11 cellular contexts compared by ENCODE assay signal in the genomic region with DNA sequence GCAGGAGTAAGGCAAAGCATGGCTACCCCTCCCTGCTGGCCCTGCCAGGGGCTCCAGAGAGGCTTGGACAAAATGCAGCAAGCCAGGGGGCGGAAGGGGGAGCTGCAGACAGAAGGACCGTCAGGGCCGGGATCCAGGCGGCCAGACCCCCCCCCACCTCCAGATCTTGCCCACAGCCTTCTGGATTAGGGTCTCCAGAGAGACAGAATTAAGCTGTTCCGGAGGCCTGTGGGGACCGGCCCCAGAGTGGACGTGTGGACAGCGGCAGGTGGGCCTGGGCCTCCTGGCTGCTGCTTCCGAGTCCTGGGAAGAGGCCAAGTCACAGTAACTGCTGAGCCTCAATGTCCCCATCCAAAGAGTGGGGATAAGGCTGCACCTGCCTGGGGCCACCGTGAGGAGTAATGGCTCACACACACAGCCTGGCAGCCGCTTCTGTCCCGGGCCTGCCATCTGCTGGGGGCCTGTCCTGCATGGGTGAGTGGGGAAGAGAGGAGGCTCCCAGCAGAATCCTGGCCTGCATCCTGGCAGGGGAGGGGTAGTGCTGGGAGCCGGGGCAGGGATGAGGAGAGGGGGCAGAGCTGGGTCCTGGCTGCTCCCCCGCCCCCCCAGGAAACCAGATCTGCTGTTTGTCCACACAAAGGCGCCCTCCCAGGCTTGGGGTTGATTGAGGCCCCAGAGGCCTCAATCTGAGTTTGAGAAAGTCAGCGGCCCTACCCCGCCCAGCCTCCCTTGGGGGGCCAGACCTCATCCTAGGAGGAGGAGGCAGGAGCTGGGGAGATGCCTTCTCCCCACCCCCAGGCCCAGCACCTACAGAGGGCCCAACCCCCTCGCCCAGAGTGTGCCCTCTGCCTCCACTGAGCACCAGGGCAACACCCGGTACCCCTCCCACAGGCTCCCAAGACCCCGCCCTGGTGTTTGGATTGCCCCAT. TPM values are rescaled to one million over a fixed set of nuclear protein-coding genes. Genes with fewer than 3 reads are reported as not detected.
DNase-seq lines count a peak whose midpoint lies in the region; ATAC-seq, FAIRE-seq and TF ChIP-seq lines count a peak whose summit lies in the region.
"Had no signal": no experiment of that assay in that cellular context is flagged by ENCODE, and none has a peak within 500 bp of the region (broad histone marks: within the 10 kb centered on the region; RNA-seq: fewer than 3 reads in every experiment).

No MANE protein-coding gene starts in this region.

- intact Hi-C loops in body of pancreas (cut with DNase I) = no loop called here
- intact Hi-C loops in activated T-helper 2 cell treated with anti-CD3 and anti-CD28 coated beads, Interferon-gamma antibody, Interleukin-2, Interleukin-4, amounts not matched to agents 10 μg/mL and 5 μg/mL and 100 μg/mL, durations not matched to agents 14 hours and 24 hours and 36 hours (cut with micrococcal nuclease) = no loop called here

- DNase-seq in HT-29 (ENCODE audit: low spot score) (peak; percentile 54), body of pancreas (peak in 2 of 4 donors; percentile 2 to 35), keratinocyte (ENCODE audit: low read depth, low spot score) (no peak), OCI-M1 (lab: John Stamatoyannopoulos, UW) (no peak)
- no peak for DNase-seq in activated T-helper 2 cell treated with anti-CD3 and anti-CD28 coated beads, Interferon-gamma antibody, Interleukin-2, Interleukin-4, amounts not matched to agents 10 μg/mL and 5 μg/mL and 100 μg/mL, durations not matched to agents 14 hours and 24 hours and 36 hours (ENCODE audit: low spot score)
- no peak for DNase-seq in activated CD4-positive, alpha-beta memory T cell treated with anti-CD3 and anti-CD28 coated beads, Interleukin-2, amount 10 ng/mL, durations not matched to agents 7 days and 5 days
- DNase-seq: activated CD4-positive, alpha-beta T cell treated with anti-CD3 and anti-CD28 coated beads, Interleukin-2, amount 50 U/mL, for 48 hours; naive B cell had no signal

- 71 to 77% methylated on average over 7 to 18 of the region's 20 CpGs for WGBS in body of pancreas, 2 donors

- peak overlapping the region; percentile 27 for H3K4me2 ChIP-seq in keratinocyte (ENCODE audit: control insufficient read depth, extremely low read depth, insufficient read depth, low read depth, low read length)

- H3K36me3 ChIP-seq in body of pancreas (replicated peaks in 1 of 2; ENCODE audit: insufficient read depth in 1 of 2, low read depth in 2 of 2) (no peaks in the 10 kb centered on the region), keratinocyte (ENCODE audit: control insufficient read depth in 2 of 2, extremely low read depth in 1 of 2, insufficient read depth in 2 of 2, low read length in 2 of 2) (peaks cover 5 to 15% of the 10 kb centered on the region in 2 experiments), subcutaneous abdominal adipose tissue (ENCODE audit: control insufficient read depth in 5 of 5, insufficient read depth in 5 of 5, low read length in 5 of 5) (peaks cover 0 to 4% (median 0%) of the 10 kb centered on the region in 5 donors)

- dilution Hi-C loops in keratinocyte (cut with MboI; ENCODE audit: extremely low pct_ligation_motif_present, low sequenced_read_pairs) = no loop called here

- H3K4me3 ChIP-seq in body of pancreas (no peak overlapping the region), keratinocyte (ENCODE audit: control insufficient read depth in 2 of 3, extremely low read depth in 1 of 3, insufficient read depth in 2 of 3, low read depth in 1 of 3, low read length in 3 of 3) (no peak overlapping the region), subcutaneous abdominal adipose tissue (ENCODE audit: low read depth in 1 of 5, low read length in 5 of 5) (no peak overlapping the region)

- H3K9me3 ChIP-seq in body of pancreas (no peaks in the 10 kb centered on the region), keratinocyte (ENCODE audit: control insufficient read depth, low read depth, low read length) (no peaks in the 10 kb centered on the region), subcutaneous abdominal adipose tissue (ENCODE audit: control insufficient read depth in 5 of 5, low read length in 5 of 5) (no peaks in the 10 kb centered on the region)

- no peak for ATAC-seq in body of pancreas
- no peak for ATAC-seq in HG03565 (IDR thresholded peaks at IDR 0.05; ENCODE audit: unreplicated experiment)

- FAIRE-seq in keratinocyte (lab: Jason Lieb, UNC) = no peak

- H3K27me3 ChIP-seq in body of pancreas = no peaks in the 10 kb centered on the region
- H3K27me3 ChIP-seq in keratinocyte (ENCODE audit: control insufficient read depth, extremely low read depth, insufficient read depth, low read length) = no peaks in the 10 kb centered on the region
- peaks cover 0 to 10% (median 0%) of the 10 kb centered on the region in 5 donors for H3K27me3 ChIP-seq in subcutaneous abdominal adipose tissue (ENCODE audit: control insufficient read depth in 5 of 5, insufficient read depth in 4 of 5, low read length in 5 of 5)

- H3K79me2 ChIP-seq in keratinocyte (ENCODE audit: control insufficient read depth, insufficient read depth, low read length) = peaks cover 53% of the 10 kb centered on the region

- H3K9me3 Mint-ChIP-seq in activated T-helper 2 cell treated with anti-CD3 and anti-CD28 coated beads, Interferon-gamma antibody, Interleukin-2, Interleukin-4, amounts not matched to agents 10 μg/mL and 5 μg/mL and 100 μg/mL, durations not matched to agents 14 hours and 24 hours and 36 hours = no peaks in the 10 kb centered on the region
- no peaks in the 10 kb centered on the region for H3K9me3 Mint-ChIP-seq in activated CD4-positive, alpha-beta memory T cell treated with anti-CD3 and anti-CD28 coated beads, Interleukin-2, amount 10 ng/mL, durations not matched to agents 7 days and 5 days
- H3K9me3 Mint-ChIP-seq: naive B cell had no signal

- no peak overlapping the region for H3K27ac Mint-ChIP-seq in activated T-helper 2 cell treated with anti-CD3 and anti-CD28 coated beads, Interferon-gamma antibody, Interleukin-2, Interleukin-4, amounts not matched to agents 10 μg/mL and 5 μg/mL and 100 μg/mL, durations not matched to agents 14 hours and 24 hours and 36 hours
- H3K27ac Mint-ChIP-seq in activated CD4-positive, alpha-beta memory T cell treated with anti-CD3 and anti-CD28 coated beads, Interleukin-2, amount 10 ng/mL, durations not matched to agents 7 days and 5 days = no peak overlapping the region

- H3K4me3 Mint-ChIP-seq in activated T-helper 2 cell treated with anti-CD3 and anti-CD28 coated beads, Interferon-gamma antibody, Interleukin-2, Interleukin-4, amounts not matched to agents 10 μg/mL and 5 μg/mL and 100 μg/mL, durations not matched to agents 14 hours and 24 hours and 36 hours (ENCODE audit: low read depth) = no peak overlapping the region
- no peak overlapping the region for H3K4me3 Mint-ChIP-seq in activated CD4-positive, alpha-beta memory T cell treated with anti-CD3 and anti-CD28 coated beads, Interleukin-2, amount 10 ng/mL, durations not matched to agents 7 days and 5 days

- H3K27me3 Mint-ChIP-seq in activated T-helper 2 cell treated with anti-CD3 and anti-CD28 coated beads, Interferon-gamma antibody, Interleukin-2, Interleukin-4, amounts not matched to agents 10 μg/mL and 5 μg/mL and 100 μg/mL, durations not matched to agents 14 hours and 24 hours and 36 hours (ENCODE audit: low read depth) = peaks cover 14% of the 10 kb centered on the region
- H3K27me3 Mint-ChIP-seq in activated CD4-positive, alpha-beta memory T cell treated with anti-CD3 and anti-CD28 coated beads, Interleukin-2, amount 10 ng/mL, durations not matched to agents 7 days and 5 days = peaks cover 10% of the 10 kb centered on the region

- peaks cover 85% of the 10 kb centered on the region for H3K4me1 ChIP-seq in body of pancreas
- peaks cover 69% of the 10 kb centered on the region for H3K4me1 ChIP-seq in keratinocyte (ENCODE audit: control insufficient read depth, extremely low read depth, insufficient read depth, low read length)
- peaks cover 3 to 76% (median 57%) of the 10 kb centered on the region in 5 donors for H3K4me1 ChIP-seq in subcutaneous abdominal adipose tissue (ENCODE audit: control insufficient read depth in 5 of 5, insufficient read depth in 5 of 5, low read length in 5 of 5)

- no peak overlapping the region for H2AFZ ChIP-seq in keratinocyte (ENCODE audit: control insufficient read depth, low read length)

- H3K4me1 Mint-ChIP-seq in activated T-helper 2 cell treated with anti-CD3 and anti-CD28 coated beads, Interferon-gamma antibody, Interleukin-2, Interleukin-4, amounts not matched to agents 10 μg/mL and 5 μg/mL and 100 μg/mL, durations not matched to agents 14 hours and 24 hours and 36 hours (ENCODE audit: low read depth) = no peaks in the 10 kb centered on the region
- H3K4me1 Mint-ChIP-seq in activated CD4-positive, alpha-beta memory T cell treated with anti-CD3 and anti-CD28 coated beads, Interleukin-2, amount 10 ng/mL, durations not matched to agents 7 days and 5 days = peaks cover 4% of the 10 kb centered on the region

- no peaks in the 10 kb centered on the region for H3K9me1 ChIP-seq in keratinocyte (ENCODE audit: control insufficient read depth, extremely low read depth, insufficient read depth, low read length)

- H4K20me1 ChIP-seq in keratinocyte (ENCODE audit: control insufficient read depth, extremely low read depth, insufficient read depth, low read length) = peaks cover 33% of the 10 kb centered on the region

- POLR2A ChIA-PET in activated CD4-positive, alpha-beta memory T cell treated with anti-CD3 and anti-CD28 coated beads, Interleukin-2, amount 10 ng/mL, durations not matched to agents 7 days and 5 days (lab: Charles Lee) = no interaction called here

- H3K36me3 Mint-ChIP-seq in activated T-helper 2 cell treated with anti-CD3 and anti-CD28 coated beads, Interferon-gamma antibody, Interleukin-2, Interleukin-4, amounts not matched to agents 10 μg/mL and 5 μg/mL and 100 μg/mL, durations not matched to agents 14 hours and 24 hours and 36 hours (ENCODE audit: low read depth) = no peaks in the 10 kb centered on the region
- no peaks in the 10 kb centered on the region for H3K36me3 Mint-ChIP-seq in activated CD4-positive, alpha-beta memory T cell treated with anti-CD3 and anti-CD28 coated beads, Interleukin-2, amount 10 ng/mL, durations not matched to agents 7 days and 5 days (ENCODE audit: low read depth)
- H3K36me3 Mint-ChIP-seq: naive B cell had no signal

- no peak overlapping the region for H3K9ac ChIP-seq in keratinocyte (ENCODE audit: control insufficient read depth, extremely low read depth, insufficient read depth, low read length)
- peak overlapping the region in 1 of 5 donors; percentile 43 for H3K9ac ChIP-seq in subcutaneous abdominal adipose tissue (ENCODE audit: low read length in 5 of 5)

- TF ChIP-seq POLR2A in body of pancreas (IDR thresholded peaks at IDR 0.05) = no peak

- H3K27ac ChIP-seq in body of pancreas (peak overlapping the region in 3 of 4 donors; percentile 72 to 88 (median 86)), keratinocyte (ENCODE audit: control insufficient read depth, insufficient read depth, low read length) (no peak overlapping the region), subcutaneous abdominal adipose tissue (ENCODE audit: low read depth, low read length) (peak overlapping the region; percentile 82)
- H3K27ac ChIP-seq: HL-60 had no signal

- CTCF ChIA-PET in activated CD4-positive, alpha-beta memory T cell treated with anti-CD3 and anti-CD28 coated beads, Interleukin-2, amount 10 ng/mL, durations not matched to agents 7 days and 5 days (lab: Charles Lee) = no interaction called here

- TF ChIP-seq CTCF in body of pancreas (IDR thresholded peaks at IDR 0.05) (peak in 1 of 7 experiments; percentile 1), keratinocyte (optimal IDR thresholded peaks at IDR 0.05 in 1 of 3, IDR thresholded peaks at IDR 0.05 in 1 of 3, conservative IDR thresholded peaks at IDR 0.05 in 1 of 3; ENCODE audit: extremely low read depth in 1 of 3, insufficient read depth in 2 of 3, low read length in 3 of 3) (peak in 2 of 3 experiments; percentile 21 to 61)

RNA-seq across cellular contexts. Expression of gene LAMA5, which starts 3.9 kb away (rescaled TPM):
- 286 and 336 TPM in 2 replicates for total RNA-seq in HT-29 (2014; rRNA removed; shearing (Covaris generic))
- 100 to 1,000 TPM; 115 to 185 TPM for total RNA-seq in body of pancreas
- 6.9 to 17.9 TPM (median 8.7 TPM) in 3 replicates for polyA plus RNA-seq in keratinocyte
- 51.0 TPM for polyA plus RNA-seq in keratinocyte (2011; ENCODE audit: low read depth)
- polyA plus RNA-seq in keratinocyte (2011; cell fraction: cytosol; rRNA removed) = 1.6 and 8.1 TPM in 2 replicates
- 101 and 177 TPM in 2 replicates for polyA plus RNA-seq in keratinocyte (2011; cell fraction: nucleus; rRNA removed)
- 54.5 and 61.7 TPM in 2 replicates for polyA plus RNA-seq in keratinocyte (2012; ENCODE audit: low replicate concordance)
- 24.2 to 50.5 TPM (median 24.6 TPM) in 3 replicates for polyA minus RNA-seq in keratinocyte
- polyA minus RNA-seq in keratinocyte (2011; cell fraction: cytosol; rRNA and poly(A)+ RNA removed) = 43.2 TPM
- 183 and 196 TPM in 2 replicates for polyA minus RNA-seq in keratinocyte (2011; cell fraction: nucleus; rRNA and poly(A)+ RNA removed)
- 3.1 and 3.9 TPM in 2 replicates for total RNA-seq in activated T-helper 2 cell treated with anti-CD3 and anti-CD28 coated beads, Interferon-gamma antibody, Interleukin-2, Interleukin-4, amounts not matched to agents 10 μg/mL and 5 μg/mL and 100 μg/mL, durations not matched to agents 14 hours and 24 hours and 36 hours
- under 1 TPM; 0.33 to 0.63 TPM for total RNA-seq in activated CD4-positive, alpha-beta memory T cell treated with anti-CD3 and anti-CD28 coated beads, Interleukin-2, amount 10 ng/mL, durations not matched to agents 7 days and 5 days

RNA-seq across cellular contexts. Expression of gene RPS21, which starts 23.6 kb away (rescaled TPM):
- 3,073 and 3,139 TPM in 2 replicates for total RNA-seq in HT-29 (2014; rRNA removed; shearing (Covaris generic))
- 100 to 1,000 TPM; 654 to 656 TPM for total RNA-seq in body of pancreas
- 2,971 to 5,490 TPM (median 3,874 TPM) in 3 replicates for polyA plus RNA-seq in keratinocyte
- 984 TPM for polyA plus RNA-seq in keratinocyte (2011; ENCODE audit: low read depth)
- polyA plus RNA-seq in keratinocyte (2011; cell fraction: cytosol; rRNA removed) = 1,407 and 2,786 TPM in 2 replicates
- polyA plus RNA-seq in keratinocyte (2011; cell fraction: nucleus; rRNA removed) = 1,324 and 1,818 TPM in 2 replicates
- polyA plus RNA-seq in keratinocyte (2012; ENCODE audit: low replicate concordance) = 3,853 and 4,653 TPM in 2 replicates
- 724 to 1,431 TPM (median 1,117 TPM) in 3 replicates for polyA minus RNA-seq in keratinocyte
- 1,444 TPM for polyA minus RNA-seq in keratinocyte (2011; cell fraction: cytosol; rRNA and poly(A)+ RNA removed)
- polyA minus RNA-seq in keratinocyte (2011; cell fraction: nucleus; rRNA and poly(A)+ RNA removed) = 353 and 441 TPM in 2 replicates
- 2,020 and 2,085 TPM in 2 replicates for total RNA-seq in activated T-helper 2 cell treated with anti-CD3 and anti-CD28 coated beads, Interferon-gamma antibody, Interleukin-2, Interleukin-4, amounts not matched to agents 10 μg/mL and 5 μg/mL and 100 μg/mL, durations not matched to agents 14 hours and 24 hours and 36 hours
- total RNA-seq in activated CD4-positive, alpha-beta memory T cell treated with anti-CD3 and anti-CD28 coated beads, Interleukin-2, amount 10 ng/mL, durations not matched to agents 7 days and 5 days = 1,000 to 10,000 TPM; 1,751 to 1,764 TPM

RNA-seq across cellular contexts. Expression of gene CABLES2, which starts 43.8 kb away (rescaled TPM):
- total RNA-seq in HT-29 (2014; rRNA removed; shearing (Covaris generic)) = 9.5 and 9.8 TPM in 2 replicates
- total RNA-seq in body of pancreas = 1 to 10 TPM; 1.6 to 2.6 TPM
- 1.9 to 4.6 TPM (median 2.2 TPM) in 3 replicates for polyA plus RNA-seq in keratinocyte
- polyA plus RNA-seq in keratinocyte (2011; ENCODE audit: low read depth) = 2.3 TPM
- polyA plus RNA-seq in keratinocyte (2011; cell fraction: cytosol; rRNA removed) = 2.5 and 3.3 TPM in 2 replicates
- polyA plus RNA-seq in keratinocyte (2011; cell fraction: nucleus; rRNA removed) = 3.8 and 4.1 TPM in 2 replicates
- polyA plus RNA-seq in keratinocyte (2012; ENCODE audit: low replicate concordance) = 2.5 and 4.4 TPM in 2 replicates
- polyA minus RNA-seq in keratinocyte = 3.0 to 5.1 TPM (median 3.0 TPM) in 3 replicates
- polyA minus RNA-seq in keratinocyte (2011; cell fraction: cytosol; rRNA and poly(A)+ RNA removed) = 3.1 TPM
- polyA minus RNA-seq in keratinocyte (2011; cell fraction: nucleus; rRNA and poly(A)+ RNA removed) = 2.1 and 2.3 TPM in 2 replicates
- 12.5 and 12.6 TPM in 2 replicates for total RNA-seq in activated T-helper 2 cell treated with anti-CD3 and anti-CD28 coated beads, Interferon-gamma antibody, Interleukin-2, Interleukin-4, amounts not matched to agents 10 μg/mL and 5 μg/mL and 100 μg/mL, durations not matched to agents 14 hours and 24 hours and 36 hours
- total RNA-seq in activated CD4-positive, alpha-beta memory T cell treated with anti-CD3 and anti-CD28 coated beads, Interleukin-2, amount 10 ng/mL, durations not matched to agents 7 days and 5 days = 10 to 100 TPM; 13.2 to 13.7 TPM

Comparison
In these comparisons a context has a peak if more than half of its experiments do, and no peak if none do; other contexts are left out.
1. RNA of gene LAMA5, which starts 3.9 kb away (total RNA-seq): 286 to 336 TPM in HT-29 and 115 to 185 TPM in body of pancreas; 3.1 to 3.9 TPM in activated T-helper 2 cell treated with anti-CD3 and anti-CD28 coated beads, Interferon-gamma antibody, Interleukin-2, Interleukin-4, amounts not matched to agents 10 μg/mL and 5 μg/mL and 100 μg/mL, durations not matched to agents 14 hours and 24 hours and 36 hours and 0.33 to 0.63 TPM in activated CD4-positive, alpha-beta memory T cell treated with anti-CD3 and anti-CD28 coated beads, Interleukin-2, amount 10 ng/mL, durations not matched to agents 7 days and 5 days; every median in the first group is over 10 times any median in the second.